12 cellular contexts compared by ENCODE assay signal in genomic region chr1:11307837-11308236, GRCh38.
"Had no signal": no experiment of that assay in that cellular context is flagged by ENCODE, and none has a peak within 500 bp of the region (broad histone marks: within the 10 kb centered on the region; RNA-seq: fewer than 3 reads in every experiment).

No MANE protein-coding gene starts in this region.

- H3K9me3 ChIP-seq: colonic mucosa, tibial artery had no signal

- H3K27me3 ChIP-seq: colonic mucosa, tibial artery had no signal

- H3K27ac Mint-ChIP-seq: activated naive CD8-positive, alpha-beta T cell; natural killer cell; progenitor cell of endocrine pancreas had no signal

- H3K36me3 Mint-ChIP-seq: activated naive CD8-positive, alpha-beta T cell; natural killer cell had no signal

- H3K4me3 ChIP-seq: colonic mucosa, smooth muscle cell, tibial artery had no signal

- H3K9me3 Mint-ChIP-seq: natural killer cell had no signal

- H3K36me3 ChIP-seq: colonic mucosa, tibial artery had no signal

- DNase-seq: activated effector memory CD4-positive, alpha-beta T cell treated with Interleukin-2 at 50 U/mL for 16 hours; activated T-cell treated with anti-CD3 and anti-CD28 coated beads, Interleukin-2, amount 50 U/mL, for 1 hour; anterior cingulate cortex; colonic mucosa; hypothalamus; left cardiac atrium; natural killer cell; right cardiac atrium; tibial artery had no signal

- ATAC-seq: left cardiac atrium, natural killer cell, right cardiac atrium had no signal

- H3K4me1 ChIP-seq: colonic mucosa, tibial artery had no signal

- H3K27me3 Mint-ChIP-seq: activated naive CD8-positive, alpha-beta T cell had no signal

- H3K4me3 Mint-ChIP-seq: activated naive CD8-positive, alpha-beta T cell; natural killer cell had no signal

- H3K27ac ChIP-seq: colonic mucosa, tibial artery had no signal
